In the genomic region with DNA sequence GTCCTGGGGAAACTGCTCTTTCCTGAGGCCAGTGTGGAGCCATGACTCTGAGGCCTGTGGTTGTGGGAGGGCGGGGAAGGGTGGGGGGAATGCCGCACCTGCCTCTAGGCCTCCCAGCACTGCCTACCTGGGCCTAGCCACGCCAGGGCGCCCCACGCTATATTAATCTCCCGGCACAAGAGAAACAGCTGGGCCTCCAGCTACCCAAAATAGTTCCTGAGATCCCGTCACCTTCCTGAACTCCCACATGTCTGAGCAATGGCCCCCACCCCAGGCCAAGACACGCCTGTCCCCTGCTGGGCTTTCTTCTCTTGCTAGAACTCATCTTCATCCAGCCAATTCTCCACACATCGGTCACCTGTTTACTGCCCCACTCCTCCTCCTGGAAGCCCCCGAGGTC, we compare ENCODE assay signal across 23 cellular contexts. TPM values are rescaled to one million over a fixed set of nuclear protein-coding genes. Genes with fewer than 3 reads are reported as not detected.
A peak's percentile ranks its signal among the peaks of the same experiment; 100 is the strongest.
DNase-seq lines count a peak whose midpoint lies in the region; ATAC-seq and TF ChIP-seq lines count a peak whose summit lies in the region.
"Had no signal": no experiment of that assay in that cellular context is flagged by ENCODE, and none has a peak within 500 bp of the region (broad histone marks: within the 10 kb centered on the region; RNA-seq: fewer than 3 reads in every experiment).

No MANE protein-coding gene starts in this region.

- H3K9ac ChIP-seq in endodermal cell (ENCODE audit: extremely low read depth, low read length, poor library complexity, severe bottlenecking) = no peak overlapping the region

- intact Hi-C loops in activated CD4-positive, alpha-beta T cell treated with anti-CD3 and anti-CD28 coated beads for 36 hours (cut with DNase I, micrococcal nuclease) = no loop called here
- intact Hi-C loops in transverse colon (cut with DNase I; ENCODE audit: low total_unique reads) = no loop called here

- H3K4me3 ChIP-seq in endodermal cell (ENCODE audit: low read length) (no peak overlapping the region), transverse colon (no peak overlapping the region)
- no peak overlapping the region for H3K4me3 ChIP-seq in effector memory CD4-positive, alpha-beta T cell (ENCODE audit: insufficient read depth, low read depth, low read length, poor library complexity, severe bottlenecking)
- H3K4me3 ChIP-seq: left ventricle myocardium inferior, right atrium auricular region, SJCRH30 had no signal

- ATAC-seq in activated CD4-positive, alpha-beta T cell treated with anti-CD3 and anti-CD28 coated beads for 36 hours = no peak

- peaks cover 3% of the 10 kb centered on the region for H3K36me3 ChIP-seq in endodermal cell (ENCODE audit: control insufficient read depth, insufficient read depth, low read length)
- no peaks in the 10 kb centered on the region for H3K36me3 ChIP-seq in transverse colon
- H3K36me3 ChIP-seq in effector memory CD4-positive, alpha-beta T cell (ENCODE audit: control insufficient read depth, insufficient read depth, low read length) = peaks cover 3% of the 10 kb centered on the region
- H3K36me3 ChIP-seq: left ventricle myocardium inferior, right atrium auricular region, SJCRH30 had no signal

- no peak for TF ChIP-seq POLR2A in transverse colon (IDR thresholded peaks at IDR 0.05)

- H3K4me3 Mint-ChIP-seq in activated CD4-positive, alpha-beta T cell treated with anti-CD3 and anti-CD28 coated beads, Interleukin-2, amount 10 ng/mL, durations not matched to agents 7 days and 5 days = no peak overlapping the region
- H3K4me3 Mint-ChIP-seq in activated CD4-positive, alpha-beta T cell treated with anti-CD3 and anti-CD28 coated beads for 36 hours = no peak overlapping the region
- H3K4me3 Mint-ChIP-seq in endodermal cell = no peak overlapping the region
- H3K4me3 Mint-ChIP-seq in nephron = peak overlapping the region in 2 of 3 experiments; percentile 43 to 69
- no peak overlapping the region for H3K4me3 Mint-ChIP-seq in activated T-cell treated with anti-CD3 and anti-CD28 coated beads, Interleukin-2, amount 50 U/mL, for 24 hours
- H3K4me3 Mint-ChIP-seq: activated CD4-positive, alpha-beta memory T cell treated with anti-CD3 and anti-CD28 coated beads for 36 hours had no signal

- no peak for TF ChIP-seq CTCF in endodermal cell (conservative IDR thresholded peaks at IDR 0.05)
- TF ChIP-seq CTCF in nephron (IDR thresholded peaks at IDR 0.05; ENCODE audit: unreplicated experiment in 3 of 3) = no peak
- TF ChIP-seq CTCF in transverse colon (IDR thresholded peaks at IDR 0.05) = no peak

- no peak for TF ChIP-seq EP300 in transverse colon (IDR thresholded peaks at IDR 0.05; ENCODE audit: low read depth)

- H3K9me3 Mint-ChIP-seq in activated CD4-positive, alpha-beta T cell treated with anti-CD3 and anti-CD28 coated beads, Interleukin-2, amount 10 ng/mL, durations not matched to agents 7 days and 5 days = no peaks in the 10 kb centered on the region
- no peaks in the 10 kb centered on the region for H3K9me3 Mint-ChIP-seq in activated CD4-positive, alpha-beta T cell treated with anti-CD3 and anti-CD28 coated beads for 36 hours (ENCODE audit: low read depth)
- no peaks in the 10 kb centered on the region for H3K9me3 Mint-ChIP-seq in endodermal cell
- no peaks in the 10 kb centered on the region for H3K9me3 Mint-ChIP-seq in nephron
- no peaks in the 10 kb centered on the region for H3K9me3 Mint-ChIP-seq in activated T-cell treated with anti-CD3 and anti-CD28 coated beads, Interleukin-2, amount 50 U/mL, for 24 hours
- H3K9me3 Mint-ChIP-seq: activated CD4-positive, alpha-beta memory T cell treated with anti-CD3 and anti-CD28 coated beads for 36 hours had no signal

- CTCF ChIA-PET in activated CD4-positive, alpha-beta T cell treated with anti-CD3 and anti-CD28 coated beads, Interleukin-2, amount 10 ng/mL, durations not matched to agents 7 days and 5 days (lab: Charles Lee) = interaction anchor here (2.0 kb wide), 1 partner anchor 11 kb away, joined by 6 read pairs; no protein-coding TSS in a partner anchor
- CTCF ChIA-PET in activated CD4-positive, alpha-beta T cell treated with anti-CD3 and anti-CD28 coated beads for 36 hours (lab: Charles Lee) = no interaction called here

- 95 to 100% methylated on average over 2 to 10 of the region's 10 CpGs for WGBS in endodermal cell (ENCODE audit: insufficient coverage in 1 of 2, insufficient read length in 1 of 2), 2 experiments
- 98% methylated on average over 10 of the region's 10 CpGs; no CpG with 5 or more reads in 1 of the 2 donors for WGBS in transverse colon (ENCODE audit: low coverage in 1 of 2), 2 donors

- H3K4me1 Mint-ChIP-seq in activated CD4-positive, alpha-beta T cell treated with anti-CD3 and anti-CD28 coated beads, Interleukin-2, amount 10 ng/mL, durations not matched to agents 7 days and 5 days = peaks cover 35% of the 10 kb centered on the region
- H3K4me1 Mint-ChIP-seq in activated CD4-positive, alpha-beta T cell treated with anti-CD3 and anti-CD28 coated beads for 36 hours = peaks cover 32% of the 10 kb centered on the region
- H3K4me1 Mint-ChIP-seq in endodermal cell (peaks cover 13% of the 10 kb centered on the region), nephron (peaks cover 72% of the 10 kb centered on the region)
- H3K4me1 Mint-ChIP-seq in activated T-cell treated with anti-CD3 and anti-CD28 coated beads, Interleukin-2, amount 50 U/mL, for 24 hours (ENCODE audit: low read depth) = peaks cover 26% of the 10 kb centered on the region

- peaks cover 8% of the 10 kb centered on the region for H3K36me3 Mint-ChIP-seq in activated CD4-positive, alpha-beta T cell treated with anti-CD3 and anti-CD28 coated beads, Interleukin-2, amount 10 ng/mL, durations not matched to agents 7 days and 5 days (ENCODE audit: low read depth)
- H3K36me3 Mint-ChIP-seq in activated CD4-positive, alpha-beta T cell treated with anti-CD3 and anti-CD28 coated beads for 36 hours (ENCODE audit: low read depth) = peaks cover 5% of the 10 kb centered on the region
- H3K36me3 Mint-ChIP-seq in endodermal cell (ENCODE audit: low read depth) (peaks cover 10% of the 10 kb centered on the region), nephron (ENCODE audit: low read depth) (peaks cover 4% of the 10 kb centered on the region)
- H3K36me3 Mint-ChIP-seq in activated T-cell treated with anti-CD3 and anti-CD28 coated beads, Interleukin-2, amount 50 U/mL, for 24 hours (ENCODE audit: low read depth) = peaks cover 34% of the 10 kb centered on the region

- H3K9me3 ChIP-seq in endodermal cell (ENCODE audit: control insufficient read depth, low read length) (no peaks in the 10 kb centered on the region), transverse colon (no peaks in the 10 kb centered on the region)
- H3K9me3 ChIP-seq in effector memory CD4-positive, alpha-beta T cell (ENCODE audit: control insufficient read depth, low read length) = no peaks in the 10 kb centered on the region
- H3K9me3 ChIP-seq: left ventricle myocardium inferior, right atrium auricular region, SJCRH30 had no signal

- POLR2A ChIA-PET in activated CD4-positive, alpha-beta T cell treated with anti-CD3 and anti-CD28 coated beads, Interleukin-2, amount 10 ng/mL, durations not matched to agents 7 days and 5 days (lab: Charles Lee) = no interaction called here
- POLR2A ChIA-PET in activated CD4-positive, alpha-beta T cell treated with anti-CD3 and anti-CD28 coated beads for 36 hours (lab: Charles Lee) = no interaction called here

- H3K27ac Mint-ChIP-seq in activated CD4-positive, alpha-beta T cell treated with anti-CD3 and anti-CD28 coated beads, Interleukin-2, amount 10 ng/mL, durations not matched to agents 7 days and 5 days = peak overlapping the region; percentile 68
- no peak overlapping the region for H3K27ac Mint-ChIP-seq in activated CD4-positive, alpha-beta T cell treated with anti-CD3 and anti-CD28 coated beads for 36 hours
- H3K27ac Mint-ChIP-seq in endodermal cell (peak overlapping the region; percentile 65), nephron (peak overlapping the region; percentile 71 to 89 (median 76))
- no peak overlapping the region for H3K27ac Mint-ChIP-seq in activated T-cell treated with anti-CD3 and anti-CD28 coated beads, Interleukin-2, amount 50 U/mL, for 24 hours
- H3K27ac Mint-ChIP-seq: activated CD4-positive, alpha-beta memory T cell treated with anti-CD3 and anti-CD28 coated beads for 36 hours had no signal

- DNase-seq in activated CD4-positive, alpha-beta T cell treated with anti-CD3 and anti-CD28 coated beads, Interleukin-2, amount 10 ng/mL, durations not matched to agents 7 days and 5 days = no peak
- no peak for DNase-seq in activated CD4-positive, alpha-beta T cell treated with anti-CD3 and anti-CD28 coated beads for 36 hours
- DNase-seq in endodermal cell (no peak), transverse colon (no peak), T-helper 2 cell (no peak)
- DNase-seq in activated T-cell treated with anti-CD3 and anti-CD28 coated beads, Interleukin-2, amount 50 U/mL, for 24 hours = no peak
- DNase-seq in effector memory CD4-positive, alpha-beta T cell = no peak
- DNase-seq: activated CD4-positive, alpha-beta memory T cell treated with anti-CD3 and anti-CD28 coated beads for 36 hours; activated naive CD4-positive, alpha-beta T cell; cerebellar nuclear complex; COR-L47; effector CD4-positive, alpha-beta T cell; GOT3; head of caudate nucleus; left ventricle myocardium inferior; NCI-H187; NCI-H748 treated with DMSO at 0.1 percent for 48 hours; SJCRH30; trophoblast cell had no signal

- H3K27me3 ChIP-seq in endodermal cell (ENCODE audit: control insufficient read depth, insufficient read depth, low read length, poor library complexity, severe bottlenecking) = no peaks in the 10 kb centered on the region
- no peaks in the 10 kb centered on the region for H3K27me3 ChIP-seq in transverse colon
- no peaks in the 10 kb centered on the region for H3K27me3 ChIP-seq in effector memory CD4-positive, alpha-beta T cell (replicated peaks; ENCODE audit: control insufficient read depth, insufficient read depth, low read length, poor library complexity, severe bottlenecking)
- H3K27me3 ChIP-seq: right atrium auricular region, SJCRH30 had no signal

- H3K27me3 Mint-ChIP-seq in activated CD4-positive, alpha-beta T cell treated with anti-CD3 and anti-CD28 coated beads, Interleukin-2, amount 10 ng/mL, durations not matched to agents 7 days and 5 days = no peaks in the 10 kb centered on the region
- H3K27me3 Mint-ChIP-seq in activated CD4-positive, alpha-beta T cell treated with anti-CD3 and anti-CD28 coated beads for 36 hours = no peaks in the 10 kb centered on the region
- no peaks in the 10 kb centered on the region for H3K27me3 Mint-ChIP-seq in endodermal cell (ENCODE audit: insufficient read depth)
- H3K27me3 Mint-ChIP-seq in nephron (ENCODE audit: low read depth) = peaks cover 7% of the 10 kb centered on the region
- no peaks in the 10 kb centered on the region for H3K27me3 Mint-ChIP-seq in activated T-cell treated with anti-CD3 and anti-CD28 coated beads, Interleukin-2, amount 50 U/mL, for 24 hours
- H3K27me3 Mint-ChIP-seq: activated CD4-positive, alpha-beta memory T cell treated with anti-CD3 and anti-CD28 coated beads for 36 hours had no signal

- in situ Hi-C loops in transverse colon (cut with MboI; ENCODE audit: low pct_ligation_motif_present in 1 of 4, low pct_unique_long_range_greater_than_20kb in 1 of 4, low sequenced_read_pairs in 3 of 4) = no loop called here

- H3K4me1 ChIP-seq in endodermal cell (ENCODE audit: control insufficient read depth, insufficient read depth, low read length) = peaks cover 9% of the 10 kb centered on the region
- H3K4me1 ChIP-seq in transverse colon = peaks cover 46 to 81% (median 59%) of the 10 kb centered on the region in 4 donors
- no peaks in the 10 kb centered on the region for H3K4me1 ChIP-seq in effector memory CD4-positive, alpha-beta T cell (ENCODE audit: control insufficient read depth, insufficient read depth, low read length, poor library complexity, severe bottlenecking)

- no peak overlapping the region for H3K27ac ChIP-seq in endodermal cell (ENCODE audit: low read depth, low read length)
- H3K27ac ChIP-seq in transverse colon = peak overlapping the region in 3 of 4 donors; percentile 87 to 91 (median 91)
- H3K27ac ChIP-seq in effector memory CD4-positive, alpha-beta T cell (ENCODE audit: insufficient read depth, low read length, poor library complexity, severe bottlenecking) = no peak overlapping the region
- H3K27ac ChIP-seq: 22Rv1, left ventricle myocardium inferior had no signal

RNA-seq across cellular contexts. Expression of a gene that starts 13.0 kb away (rescaled TPM):
- total RNA-seq in activated CD4-positive, alpha-beta T cell treated with anti-CD3 and anti-CD28 coated beads, Interleukin-2, amount 10 ng/mL, durations not matched to agents 7 days and 5 days = 1 to 10 TPM; 7.1 to 9.2 TPM
- 1 to 10 TPM; 1.6 to 3.5 TPM for total RNA-seq in activated CD4-positive, alpha-beta T cell treated with anti-CD3 and anti-CD28 coated beads for 36 hours
- total RNA-seq in endodermal cell (10 to 100 TPM; 23.4 to 24.0 TPM), transverse colon (100 to 1,000 TPM in 1 of 4 donors, 10 to 100 TPM in 3; 13.9 to 149 (median 33.8) TPM)
- polyA plus RNA-seq in endodermal cell (2013, experiment 1 of 2) = 86.6 TPM
- 67.0 TPM for polyA plus RNA-seq in endodermal cell (2013, experiment 2 of 2)

RNA-seq across cellular contexts. Expression of a gene that starts 52.5 kb away (rescaled TPM):
- not detected for total RNA-seq in activated CD4-positive, alpha-beta T cell treated with anti-CD3 and anti-CD28 coated beads, Interleukin-2, amount 10 ng/mL, durations not matched to agents 7 days and 5 days
- not detected for total RNA-seq in activated CD4-positive, alpha-beta T cell treated with anti-CD3 and anti-CD28 coated beads for 36 hours
- 1 to 10 TPM; 3.0 to 5.6 TPM for total RNA-seq in endodermal cell
- polyA plus RNA-seq in endodermal cell (2013, experiment 1 of 2) = 1.3 TPM
- polyA plus RNA-seq in endodermal cell (2013, experiment 2 of 2) = 0.21 TPM
- 1 to 10 TPM in 2 of 4 donors, not detected in 2; 1.1 to 1.4 TPM for total RNA-seq in transverse colon
- total RNA-seq: activated CD4-positive, alpha-beta memory T cell treated with anti-CD3 and anti-CD28 coated beads for 36 hours; T-helper 1 cell treated with Interleukin-12 subunit alpha and Interleukin-12 subunit beta and Interleukin-4 antibody, amounts not matched to agents 30 ng/mL and 1 ng/mL, for 36 hours had no signal

Comparison
In these comparisons a context has a peak if more than half of its experiments do, and no peak if none do; other contexts are left out.
1. H3K27ac Mint-ChIP-seq: peak in activated CD4-positive, alpha-beta T cell treated with anti-CD3 and anti-CD28 coated beads, Interleukin-2, amount 10 ng/mL, durations not matched to agents 7 days and 5 days (single experiment), endodermal cell (single experiment) and nephron (3 of 3); none in activated CD4-positive, alpha-beta T cell treated with anti-CD3 and anti-CD28 coated beads for 36 hours (single experiment) and activated T-cell treated with anti-CD3 and anti-CD28 coated beads, Interleukin-2, amount 50 U/mL, for 24 hours (single experiment).
2. H3K4me3 Mint-ChIP-seq: peak in nephron (2 of 3); none in activated CD4-positive, alpha-beta T cell treated with anti-CD3 and anti-CD28 coated beads, Interleukin-2, amount 10 ng/mL, durations not matched to agents 7 days and 5 days (single experiment), activated CD4-positive, alpha-beta T cell treated with anti-CD3 and anti-CD28 coated beads for 36 hours (single experiment), endodermal cell (single experiment) and activated T-cell treated with anti-CD3 and anti-CD28 coated beads, Interleukin-2, amount 50 U/mL, for 24 hours (single experiment).
3. H3K27ac ChIP-seq: peak in transverse colon (3 of 4); none in endodermal cell (single experiment) and effector memory CD4-positive, alpha-beta T cell (single experiment).